Comparison of ENCODE assay signal across 23 cellular contexts in genomic region chr12:6693832-6694355, GRCh38. TPM values are rescaled to one million over a fixed set of nuclear protein-coding genes. Genes with fewer than 3 reads are reported as not detected.
DNase-seq lines count a peak whose midpoint lies in the region; ATAC-seq and TF ChIP-seq lines count a peak whose summit lies in the region.
"Had no signal": no experiment of that assay in that cellular context is flagged by ENCODE, and none has a peak within 500 bp of the region (broad histone marks: within the 10 kb centered on the region; RNA-seq: fewer than 3 reads in every experiment).

No MANE protein-coding gene starts in this region.

- H4K20me1 ChIP-seq in MM.1S (ENCODE audit: insufficient read depth, low read length) = no peaks in the 10 kb centered on the region

- H3K4me3 ChIP-seq in mesenchymal stem cell (ENCODE audit: insufficient read depth in 1 of 2, low read depth in 1 of 2, low read length in 2 of 2) (no peak overlapping the region), MM.1S (ENCODE audit: low read length) (no peak overlapping the region)
- H3K4me3 ChIP-seq: SJSA1 had no signal

- POLR2A ChIA-PET in activated CD8-positive, alpha-beta T cell treated with anti-CD3 and anti-CD28 coated beads, Interleukin-2, amount 10 ng/mL, durations not matched to agents 7 days and 5 days (lab: Charles Lee) = no interaction called here
- POLR2A ChIA-PET in activated CD8-positive, alpha-beta T cell treated with anti-CD3 and anti-CD28 coated beads for 36 hours (lab: Charles Lee) = interaction anchor here (1.3 kb wide), 1 partner anchor 174 kb away, joined by 3 read pairs; the partner anchor contains the start of gene TPI1

- no peak for ATAC-seq in activated CD8-positive, alpha-beta T cell treated with anti-CD3 and anti-CD28 coated beads, Interleukin-2, amount 10 ng/mL, durations not matched to agents 7 days and 5 days
- ATAC-seq in activated CD8-positive, alpha-beta T cell treated with anti-CD3 and anti-CD28 coated beads for 36 hours = no peak
- no peak for ATAC-seq in T-helper 17 cell
- no peak for ATAC-seq in HG02870 (IDR thresholded peaks at IDR 0.05; ENCODE audit: unreplicated experiment)

- H3K9me2 ChIP-seq in MM.1S (replicated peaks; ENCODE audit: insufficient read depth, low read length) = no peaks in the 10 kb centered on the region

- H3K9ac ChIP-seq in mesenchymal stem cell (ENCODE audit: low read length) (peak overlapping the region; percentile 8), MM.1S (ENCODE audit: low read length) (no peak overlapping the region)
- H3K9ac ChIP-seq: KMS-11 had no signal

- H3K14ac ChIP-seq in mesenchymal stem cell (ENCODE audit: low read length in 2 of 2) = no peak overlapping the region

- H3K27ac ChIP-seq in mesenchymal stem cell (ENCODE audit: low read length, poor library complexity, severe bottlenecking) (no peak overlapping the region), MM.1S (ENCODE audit: low read length) (no peak overlapping the region)
- H3K27ac ChIP-seq: 22Rv1, KMS-11, SJSA1 had no signal

- no peaks in the 10 kb centered on the region for H3K9me3 Mint-ChIP-seq in activated CD8-positive, alpha-beta T cell treated with anti-CD3 and anti-CD28 coated beads, Interleukin-2, amount 10 ng/mL, durations not matched to agents 7 days and 5 days (ENCODE audit: insufficient read depth)
- no peaks in the 10 kb centered on the region for H3K9me3 Mint-ChIP-seq in activated CD8-positive, alpha-beta T cell treated with anti-CD3 and anti-CD28 coated beads for 36 hours
- H3K9me3 Mint-ChIP-seq: IgD-negative memory B cell had no signal

- no peak overlapping the region for H2BK120ac ChIP-seq in mesenchymal stem cell (ENCODE audit: low read depth, low read length)

- peaks cover 12% of the 10 kb centered on the region for H3K79me1 ChIP-seq in mesenchymal stem cell (replicated peaks; ENCODE audit: low read length, poor library complexity, severe bottlenecking)

- H4K91ac ChIP-seq in mesenchymal stem cell (ENCODE audit: low read length) = no peak overlapping the region

- H3K9me3 ChIP-seq in T-helper 17 cell (ENCODE audit: control insufficient read depth, low read length, poor library complexity, severe bottlenecking) = no peaks in the 10 kb centered on the region
- no peaks in the 10 kb centered on the region for H3K9me3 ChIP-seq in mesenchymal stem cell (ENCODE audit: control insufficient read depth, low read length)
- H3K9me3 ChIP-seq in MM.1S (replicated peaks; ENCODE audit: insufficient read depth, low read length) = no peaks in the 10 kb centered on the region
- H3K9me3 ChIP-seq: SJSA1 had no signal

- peaks cover 10% of the 10 kb centered on the region for H3K27me3 Mint-ChIP-seq in activated CD8-positive, alpha-beta T cell treated with anti-CD3 and anti-CD28 coated beads, Interleukin-2, amount 10 ng/mL, durations not matched to agents 7 days and 5 days (ENCODE audit: low read depth)
- peaks cover 7% of the 10 kb centered on the region for H3K27me3 Mint-ChIP-seq in activated CD8-positive, alpha-beta T cell treated with anti-CD3 and anti-CD28 coated beads for 36 hours
- H3K27me3 Mint-ChIP-seq in T-helper 17 cell = no peaks in the 10 kb centered on the region
- H3K27me3 Mint-ChIP-seq: B cell had no signal

- H3K4me2 ChIP-seq in mesenchymal stem cell (ENCODE audit: low read length, poor library complexity, severe bottlenecking) (no peak overlapping the region), MM.1S (ENCODE audit: low read depth, low read length) (no peak overlapping the region)
- H3K4me2 ChIP-seq: KMS-11 had no signal

- H3K27me3 ChIP-seq in mesenchymal stem cell (ENCODE audit: control insufficient read depth in 1 of 2, insufficient read depth in 1 of 2, low read length in 2 of 2) (peaks cover 0 to 12% of the 10 kb centered on the region in 2 experiments), MM.1S (replicated peaks; ENCODE audit: insufficient read depth, low read length) (peaks cover 47% of the 10 kb centered on the region)

- H3K18ac ChIP-seq in mesenchymal stem cell (ENCODE audit: low read depth in 1 of 2, low read length in 2 of 2) = no peak overlapping the region

- H3K36me3 Mint-ChIP-seq in activated CD8-positive, alpha-beta T cell treated with anti-CD3 and anti-CD28 coated beads, Interleukin-2, amount 10 ng/mL, durations not matched to agents 7 days and 5 days (ENCODE audit: low read depth) = no peaks in the 10 kb centered on the region
- no peaks in the 10 kb centered on the region for H3K36me3 Mint-ChIP-seq in activated CD8-positive, alpha-beta T cell treated with anti-CD3 and anti-CD28 coated beads for 36 hours (ENCODE audit: low read depth)
- no peaks in the 10 kb centered on the region for H3K36me3 Mint-ChIP-seq in T-helper 17 cell (ENCODE audit: low read depth)
- H3K36me3 Mint-ChIP-seq: IgD-negative memory B cell had no signal

- no peaks in the 10 kb centered on the region for H3F3A ChIP-seq in MM.1S (ENCODE audit: insufficient read depth, low read length)

- H2BK15ac ChIP-seq in mesenchymal stem cell (ENCODE audit: low read depth, poor library complexity, severe bottlenecking) = no peak overlapping the region

- no peak for TF ChIP-seq CTCF in activated CD8-positive, alpha-beta T cell treated with anti-CD3 and anti-CD28 coated beads for 36 hours (IDR thresholded peaks at IDR 0.05)
- TF ChIP-seq CTCF in MM.1S (IDR thresholded peaks at IDR 0.05; ENCODE audit: low read length) = no peak

- no peak overlapping the region for H4K8ac ChIP-seq in mesenchymal stem cell (ENCODE audit: low read length)

- no peak overlapping the region for H2BK12ac ChIP-seq in mesenchymal stem cell (ENCODE audit: low read length in 2 of 2)

- intact Hi-C loops in activated CD8-positive, alpha-beta T cell treated with anti-CD3 and anti-CD28 coated beads for 36 hours (cut with micrococcal nuclease) = no loop called here

- CTCF ChIA-PET in activated CD8-positive, alpha-beta T cell treated with anti-CD3 and anti-CD28 coated beads, Interleukin-2, amount 10 ng/mL, durations not matched to agents 7 days and 5 days (lab: Charles Lee) = interaction anchor here (1.2 to 1.7 kb wide), 2 partner anchors 10 to 75 kb away, joined by 3 to 6 read pairs; no protein-coding TSS in a partner anchor
- CTCF ChIA-PET in activated CD8-positive, alpha-beta T cell treated with anti-CD3 and anti-CD28 coated beads for 36 hours (lab: Charles Lee) = interaction anchor here (2.0 kb wide), 1 partner anchor 10 kb away, joined by 9 read pairs; no protein-coding TSS in a partner anchor

- peak overlapping the region; percentile 0 for H3K27ac Mint-ChIP-seq in activated CD8-positive, alpha-beta T cell treated with anti-CD3 and anti-CD28 coated beads, Interleukin-2, amount 10 ng/mL, durations not matched to agents 7 days and 5 days
- no peak overlapping the region for H3K27ac Mint-ChIP-seq in activated CD8-positive, alpha-beta T cell treated with anti-CD3 and anti-CD28 coated beads for 36 hours
- peak overlapping the region; percentile 8 for H3K27ac Mint-ChIP-seq in T-helper 17 cell
- H3K27ac Mint-ChIP-seq: B cell, IgD-negative memory B cell had no signal

- WGBS in mesenchymal stem cell = 78% methylated on average over 4 of the region's 4 CpGs

- H2AFZ ChIP-seq in mesenchymal stem cell (ENCODE audit: low read depth, low read length) (no peak overlapping the region), MM.1S (ENCODE audit: low read length) (no peak overlapping the region)

- no peak overlapping the region for H3K4me3 Mint-ChIP-seq in activated CD8-positive, alpha-beta T cell treated with anti-CD3 and anti-CD28 coated beads, Interleukin-2, amount 10 ng/mL, durations not matched to agents 7 days and 5 days
- no peak overlapping the region for H3K4me3 Mint-ChIP-seq in activated CD8-positive, alpha-beta T cell treated with anti-CD3 and anti-CD28 coated beads for 36 hours
- no peak overlapping the region for H3K4me3 Mint-ChIP-seq in T-helper 17 cell
- H3K4me3 Mint-ChIP-seq: B cell had no signal

- H2AK5ac ChIP-seq in mesenchymal stem cell (ENCODE audit: low read length, severe bottlenecking) = no peak overlapping the region

- H3K36me3 ChIP-seq in mesenchymal stem cell (ENCODE audit: control insufficient read depth in 1 of 2, insufficient read depth in 2 of 2, low read depth in 1 of 2, low read length in 2 of 2) (peaks cover 6 to 39% of the 10 kb centered on the region in 2 experiments), MM.1S (replicated peaks; ENCODE audit: insufficient read depth, low read length) (no peaks in the 10 kb centered on the region)

- no peak overlapping the region for H3K23ac ChIP-seq in mesenchymal stem cell (ENCODE audit: low read length in 2 of 2)

- peaks cover 12% of the 10 kb centered on the region for H3K4me1 ChIP-seq in mesenchymal stem cell (ENCODE audit: control insufficient read depth, insufficient read depth, low read depth, low read length)
- H3K4me1 ChIP-seq in MM.1S (ENCODE audit: low read length) = no peaks in the 10 kb centered on the region

- peaks cover 11% of the 10 kb centered on the region for H3K79me2 ChIP-seq in MM.1S (ENCODE audit: low read length)

- DNase-seq in activated CD8-positive, alpha-beta T cell treated with anti-CD3 and anti-CD28 coated beads, Interleukin-2, amount 10 ng/mL, durations not matched to agents 7 days and 5 days = no peak
- no peak for DNase-seq in activated CD8-positive, alpha-beta T cell treated with anti-CD3 and anti-CD28 coated beads for 36 hours
- DNase-seq in T-helper 17 cell = no peak
- no peak for DNase-seq in mesenchymal stem cell
- no peak for DNase-seq in MM.1S
- DNase-seq in activated gamma-delta T cell treated with Interleukin-2 at 50 U/mL for 16 hours = no peak
- DNase-seq: Calu3, DMS153, NCI-H1092 treated with DMSO at 0.1 percent for 48 hours, NCI-H146, NCI-H1930, NCI-H2107, NCI-H446, NCI-H524 treated with DMSO at 0.1 percent for 48 hours, NCI-H774, Right ventricle myocardium superior, RPMI8226 had no signal

- peaks cover 22% of the 10 kb centered on the region for H3K4me1 Mint-ChIP-seq in activated CD8-positive, alpha-beta T cell treated with anti-CD3 and anti-CD28 coated beads, Interleukin-2, amount 10 ng/mL, durations not matched to agents 7 days and 5 days (ENCODE audit: low read depth)
- H3K4me1 Mint-ChIP-seq in activated CD8-positive, alpha-beta T cell treated with anti-CD3 and anti-CD28 coated beads for 36 hours (ENCODE audit: low read depth) = peaks cover 10% of the 10 kb centered on the region
- H3K4me1 Mint-ChIP-seq in T-helper 17 cell = peaks cover 23% of the 10 kb centered on the region

- H2BK5ac ChIP-seq in mesenchymal stem cell (ENCODE audit: low read depth, low read length, poor library complexity, severe bottlenecking) = no peak overlapping the region

- no peak overlapping the region for H3K4ac ChIP-seq in mesenchymal stem cell (ENCODE audit: low read depth in 1 of 2, low read length in 2 of 2)

RNA-seq across cellular contexts. Expression of gene ZNF384, which starts 4.7 kb away (rescaled TPM):
- 10 to 100 TPM; 71.9 to 76.4 TPM for total RNA-seq in activated CD8-positive, alpha-beta T cell treated with anti-CD3 and anti-CD28 coated beads, Interleukin-2, amount 10 ng/mL, durations not matched to agents 7 days and 5 days
- total RNA-seq in activated CD8-positive, alpha-beta T cell treated with anti-CD3 and anti-CD28 coated beads for 36 hours = 10 to 100 TPM; 55.2 to 56.7 TPM
- 10 to 100 TPM; 62.9 to 66.3 TPM for total RNA-seq in T-helper 17 cell
- 40.0 TPM for polyA plus RNA-seq in mesenchymal stem cell (2013, experiment 1 of 2)
- 37.2 TPM for polyA plus RNA-seq in mesenchymal stem cell (2013, experiment 2 of 2)

RNA-seq across cellular contexts. Expression of gene PIANP, which starts 6.7 kb away (rescaled TPM):
- not detected for total RNA-seq in activated CD8-positive, alpha-beta T cell treated with anti-CD3 and anti-CD28 coated beads, Interleukin-2, amount 10 ng/mL, durations not matched to agents 7 days and 5 days
- not detected for total RNA-seq in activated CD8-positive, alpha-beta T cell treated with anti-CD3 and anti-CD28 coated beads for 36 hours
- 1 to 10 TPM; 1.3 to 1.9 TPM for total RNA-seq in T-helper 17 cell
- 1.3 TPM for polyA plus RNA-seq in mesenchymal stem cell (2013, experiment 1 of 2)
- polyA plus RNA-seq in mesenchymal stem cell (2013, experiment 2 of 2) = 1.3 TPM
- total RNA-seq: Calu3, SJSA1 had no signal
- polyA plus RNA-seq: IgD-negative memory B cell had no signal

RNA-seq across cellular contexts. Expression of gene COPS7A, which starts 30.0 kb away (rescaled TPM):
- 10 to 100 TPM; 26.9 to 29.7 TPM for total RNA-seq in activated CD8-positive, alpha-beta T cell treated with anti-CD3 and anti-CD28 coated beads, Interleukin-2, amount 10 ng/mL, durations not matched to agents 7 days and 5 days
- 10 to 100 TPM; 35.9 to 38.8 TPM for total RNA-seq in activated CD8-positive, alpha-beta T cell treated with anti-CD3 and anti-CD28 coated beads for 36 hours
- 10 to 100 TPM; 13.9 to 17.9 TPM for total RNA-seq in T-helper 17 cell
- polyA plus RNA-seq in mesenchymal stem cell (2013, experiment 1 of 2) = 65.6 TPM
- polyA plus RNA-seq in mesenchymal stem cell (2013, experiment 2 of 2) = 66.6 TPM

RNA-seq across cellular contexts. Expression of gene ING4, which starts 31.0 kb away (rescaled TPM):
- total RNA-seq in activated CD8-positive, alpha-beta T cell treated with anti-CD3 and anti-CD28 coated beads, Interleukin-2, amount 10 ng/mL, durations not matched to agents 7 days and 5 days = 10 to 100 TPM; 24.9 TPM
- total RNA-seq in activated CD8-positive, alpha-beta T cell treated with anti-CD3 and anti-CD28 coated beads for 36 hours = 10 to 100 TPM; 16.6 to 16.7 TPM
- 10 to 100 TPM; 28.1 to 29.3 TPM for total RNA-seq in T-helper 17 cell
- 34.2 TPM for polyA plus RNA-seq in mesenchymal stem cell (2013, experiment 1 of 2)
- 32.9 TPM for polyA plus RNA-seq in mesenchymal stem cell (2013, experiment 2 of 2)

RNA-seq across cellular contexts. Expression of gene ACRBP, which starts 46.7 kb away (rescaled TPM):
- total RNA-seq in activated CD8-positive, alpha-beta T cell treated with anti-CD3 and anti-CD28 coated beads, Interleukin-2, amount 10 ng/mL, durations not matched to agents 7 days and 5 days = 1 to 10 TPM in 1 of 2 experiments, under 1 TPM in 1; 0.76 to 1.7 TPM
- 1 to 10 TPM; 1.3 to 2.0 TPM for total RNA-seq in activated CD8-positive, alpha-beta T cell treated with anti-CD3 and anti-CD28 coated beads for 36 hours
- 10 to 100 TPM in 1 of 2 donors, 1 to 10 TPM in 1; 3.4 to 90.0 TPM for total RNA-seq in T-helper 17 cell
- polyA plus RNA-seq in mesenchymal stem cell (2013, experiment 1 of 2) = 0.30 TPM
- polyA plus RNA-seq in mesenchymal stem cell (2013, experiment 2 of 2) = 0.29 TPM
- total RNA-seq: SJSA1 had no signal
